Comparison of ENCODE assay signal across 19 cellular contexts in genomic region chr15:35260961-35261360, GRCh38.
"Had no signal": no experiment of that assay in that cellular context is flagged by ENCODE, and none has a peak within 500 bp of the region (broad histone marks: within the 10 kb centered on the region; RNA-seq: fewer than 3 reads in every experiment).

No MANE protein-coding gene starts in this region.

- H3K4me1 ChIP-seq: heart right ventricle, right atrium auricular region, sigmoid colon had no signal

- FAIRE-seq: endothelial cell of umbilical vein, urothelium cell line had no signal

- H3K4me3 ChIP-seq: coronary artery, heart right ventricle, mucosa of descending colon, right atrium auricular region, sigmoid colon, skin epidermis had no signal

- DNase-seq: effector CD4-positive, alpha-beta T cell; endodermal cell; heart right ventricle; kidney; left colon; mammary epithelial cell; mucosa of descending colon; naive thymus-derived CD8-positive, alpha-beta T cell; posterior cingulate gyrus; sigmoid colon; stimulated activated CD4-positive, alpha-beta T cell treated with anti-CD3 and anti-CD28 coated beads, Interleukin-2, amount 100 ng/mL, for 48 hours; stimulated activated naive CD4-positive, alpha-beta T cell treated with Interleukin-2 at 50 U/mL for 16 hours; trophoblast cell had no signal

- H3K9me3 ChIP-seq: heart right ventricle, mucosa of descending colon, right atrium auricular region, sigmoid colon had no signal

- H3K36me3 Mint-ChIP-seq: naive thymus-derived CD8-positive, alpha-beta T cell had no signal

- H3K27me3 Mint-ChIP-seq: naive thymus-derived CD8-positive, alpha-beta T cell had no signal

- H3K9me3 Mint-ChIP-seq: endodermal cell had no signal

- ATAC-seq: heart right ventricle; left colon; mucosa of descending colon; naive thymus-derived CD8-positive, alpha-beta T cell had no signal

- H3K27ac ChIP-seq: coronary artery, heart right ventricle, right atrium auricular region, sigmoid colon, skin epidermis had no signal

- H3K27me3 ChIP-seq: heart right ventricle, right atrium auricular region, sigmoid colon had no signal

- H3K36me3 ChIP-seq: heart right ventricle, right atrium auricular region, sigmoid colon had no signal

- H3K27ac Mint-ChIP-seq: endodermal cell; naive thymus-derived CD8-positive, alpha-beta T cell had no signal

- H3K4me3 Mint-ChIP-seq: endodermal cell; naive thymus-derived CD8-positive, alpha-beta T cell; neural crest cell had no signal

- H3K4me1 Mint-ChIP-seq: naive thymus-derived CD8-positive, alpha-beta T cell had no signal
